In the genomic region with DNA sequence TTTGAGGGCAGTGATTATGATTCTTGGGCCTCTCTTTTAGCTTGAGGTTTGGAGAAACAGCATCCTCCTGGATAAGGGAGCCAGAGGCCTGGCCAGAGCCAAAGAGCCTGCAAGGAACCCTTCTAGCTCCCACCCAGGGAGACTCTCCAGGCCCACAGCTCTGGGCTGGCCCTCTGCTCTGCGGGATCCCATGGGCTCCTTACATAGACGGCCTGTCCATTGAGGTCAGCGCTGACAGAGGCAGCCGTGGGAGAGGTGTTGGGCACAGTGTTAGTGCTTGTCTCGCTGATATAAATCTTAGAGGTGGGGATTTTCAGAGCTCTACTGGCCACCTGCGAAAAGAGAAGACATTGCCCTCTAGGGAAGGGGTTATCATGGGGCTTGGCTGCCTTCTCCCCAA, we compare ENCODE assay signal across 30 cellular contexts.
"Had no signal": no experiment of that assay in that cellular context is flagged by ENCODE, and none has a peak within 500 bp of the region (broad histone marks: within the 10 kb centered on the region; RNA-seq: fewer than 3 reads in every experiment).

No MANE protein-coding gene starts in this region.

- H3K4me1 ChIP-seq: adrenal gland, pancreas, prostate gland, spleen, upper lobe of right lung had no signal

- H3K4me3 ChIP-seq: adrenal gland, cardiac muscle cell, coronary artery, dorsolateral prefrontal cortex, pancreas, prostate gland, spleen, upper lobe of right lung had no signal

- H3K9me3 ChIP-seq: adrenal gland, pancreas, prostate gland, upper lobe of right lung had no signal

- H3K4me3 Mint-ChIP-seq: activated B cell treated with CpG ODN at 0.5 μM for 24 hours; activated CD8-positive, alpha-beta T cell treated with anti-CD3 and anti-CD28 coated beads, Interleukin-2, amount 10 ng/mL, durations not matched to agents 7 days and 5 days; activated naive CD8-positive, alpha-beta T cell treated with anti-CD3 and anti-CD28 coated beads for 36 hours; brain; mesothelial cell of epicardium; naive B cell; nephron progenitor cell; stimulated activated memory B cell treated with anti-CD40 and anti-IgM and Interleukin-4, amounts not matched to agents 10 μg/mL and 1 μg/mL and 100 μg/mL, for 72 hours; stimulated activated naive CD8-positive, alpha-beta T cell treated with anti-CD3 and anti-CD28 coated beads, Interleukin-15, amount 100 ng/mL, for 72 hours; T-cell had no signal

- DNase-seq: activated B cell treated with CpG ODN at 0.5 μM for 24 hours; activated CD4-positive, alpha-beta T cell treated with anti-CD3 and anti-CD28 coated beads, Interleukin-2, amount 50 U/mL, for 1 hour; activated CD8-positive, alpha-beta T cell treated with anti-CD3 and anti-CD28 coated beads, Interleukin-2, amount 10 ng/mL, durations not matched to agents 7 days and 5 days; activated effector memory CD4-positive, alpha-beta T cell treated with Interleukin-2 at 50 U/mL for 16 hours; activated naive CD4-positive, alpha-beta T cell treated with Interleukin-2 at 50 U/mL for 16 hours; activated naive CD8-positive, alpha-beta T cell treated with anti-CD3 and anti-CD28 coated beads for 36 hours; adrenal gland; aorta; cerebellar nuclear complex; dorsolateral prefrontal cortex; effector memory CD4-positive, alpha-beta T cell; erythroblast; mammary epithelial cell; naive B cell; nephron progenitor cell; nucleus accumbens; pancreas; retina; spleen; stimulated activated CD4-positive, alpha-beta T cell treated with anti-CD3 and anti-CD28 coated beads, Interleukin-4, amount 100 ng/mL, for 1 hour; stimulated activated naive CD8-positive, alpha-beta T cell treated with anti-CD3 and anti-CD28 coated beads, Interleukin-15, amount 100 ng/mL, for 72 hours; substantia nigra; T-cell; upper lobe of right lung had no signal

- H3K4me1 Mint-ChIP-seq: activated B cell treated with CpG ODN at 0.5 μM for 24 hours; activated naive CD8-positive, alpha-beta T cell treated with anti-CD3 and anti-CD28 coated beads for 36 hours; brain; mesothelial cell of epicardium; naive B cell; stimulated activated memory B cell treated with anti-CD40 and anti-IgM and Interleukin-4, amounts not matched to agents 10 μg/mL and 1 μg/mL and 100 μg/mL, for 72 hours; stimulated activated naive CD8-positive, alpha-beta T cell treated with anti-CD3 and anti-CD28 coated beads, Interleukin-15, amount 100 ng/mL, for 72 hours; T-cell had no signal

- H3K27me3 ChIP-seq: adrenal gland, cardiac muscle cell, pancreas, spleen, upper lobe of right lung had no signal

- H3K27ac ChIP-seq: adrenal gland, cardiac muscle cell, coronary artery, dorsolateral prefrontal cortex, pancreas, prostate gland, spleen, upper lobe of right lung had no signal

- H3K27ac Mint-ChIP-seq: activated B cell treated with CpG ODN at 0.5 μM for 24 hours; activated CD8-positive, alpha-beta T cell treated with anti-CD3 and anti-CD28 coated beads, Interleukin-2, amount 10 ng/mL, durations not matched to agents 7 days and 5 days; activated naive CD8-positive, alpha-beta T cell treated with anti-CD3 and anti-CD28 coated beads for 36 hours; brain; mesothelial cell of epicardium; naive B cell; nephron progenitor cell; stimulated activated memory B cell treated with anti-CD40 and anti-IgM and Interleukin-4, amounts not matched to agents 10 μg/mL and 1 μg/mL and 100 μg/mL, for 72 hours; T-cell had no signal

- ATAC-seq: activated CD8-positive, alpha-beta T cell treated with anti-CD3 and anti-CD28 coated beads, Interleukin-2, amount 10 ng/mL, durations not matched to agents 7 days and 5 days; pancreas; stimulated activated naive CD8-positive, alpha-beta T cell treated with anti-CD3 and anti-CD28 coated beads, Interleukin-15, amount 100 ng/mL, for 72 hours; T-cell had no signal

- H3K36me3 ChIP-seq: adrenal gland, cardiac muscle cell, pancreas, prostate gland, spleen, upper lobe of right lung had no signal

- H3K9me3 Mint-ChIP-seq: activated naive CD8-positive, alpha-beta T cell treated with anti-CD3 and anti-CD28 coated beads for 36 hours; stimulated activated memory B cell treated with anti-CD40 and anti-IgM and Interleukin-4, amounts not matched to agents 10 μg/mL and 1 μg/mL and 100 μg/mL, for 72 hours; stimulated activated naive CD8-positive, alpha-beta T cell treated with anti-CD3 and anti-CD28 coated beads, Interleukin-15, amount 100 ng/mL, for 72 hours; T-cell had no signal

- H3K36me3 Mint-ChIP-seq: activated naive CD8-positive, alpha-beta T cell treated with anti-CD3 and anti-CD28 coated beads for 36 hours; naive B cell; T-cell had no signal
